ENCODE assay signal across 9 cellular contexts in the genomic region with DNA sequence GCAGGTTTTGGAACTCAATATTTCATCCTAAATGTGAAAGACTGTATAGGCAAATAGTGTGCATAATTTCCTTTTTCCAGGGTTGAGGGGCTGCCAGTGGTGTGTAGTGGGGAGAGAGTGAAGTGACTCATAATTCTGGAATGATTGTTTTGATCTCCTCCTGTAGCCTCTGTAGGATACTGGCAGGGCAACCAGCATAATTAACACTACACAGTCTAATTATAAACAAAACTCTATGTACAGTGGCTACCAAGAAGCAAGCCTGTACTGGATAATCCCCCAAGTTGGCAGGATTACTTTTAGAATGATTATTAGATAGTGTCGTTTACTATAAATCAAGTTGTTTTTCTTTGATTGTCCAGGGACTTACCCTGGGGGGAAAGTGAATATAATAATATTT. TPM values are rescaled to one million over a fixed set of nuclear protein-coding genes. Genes with fewer than 3 reads are reported as not detected.
A peak's percentile ranks its signal among the peaks of the same experiment; 100 is the strongest.
DNase-seq lines count a peak whose midpoint lies in the region; ATAC-seq and TF ChIP-seq lines count a peak whose summit lies in the region.
"Had no signal": no experiment of that assay in that cellular context is flagged by ENCODE, and none has a peak within 500 bp of the region (broad histone marks: within the 10 kb centered on the region; RNA-seq: fewer than 3 reads in every experiment).

No MANE protein-coding gene starts in this region.

- peak overlapping the region; percentile 36 for H3K4me3 Mint-ChIP-seq in activated T-helper 17 cell treated with anti-CD3 and anti-CD28 coated beads, Interleukin-2, amount 50 U/mL, for 72 hours
- H3K4me3 Mint-ChIP-seq: activated CD4-positive, alpha-beta T cell treated with anti-CD3 and anti-CD28 coated beads, Interleukin-2, amount 10 ng/mL, durations not matched to agents 24 days and 14 days had no signal

- H3K27ac Mint-ChIP-seq in activated T-helper 17 cell treated with anti-CD3 and anti-CD28 coated beads, Interleukin-2, amount 50 U/mL, for 72 hours: no peak overlapping the region
- H3K27ac Mint-ChIP-seq: activated CD4-positive, alpha-beta T cell treated with anti-CD3 and anti-CD28 coated beads, Interleukin-2, amount 10 ng/mL, durations not matched to agents 24 days and 14 days had no signal

- H3K36me3 ChIP-seq in right atrium auricular region (no peaks in the 10 kb centered on the region), thoracic aorta (no peaks in the 10 kb centered on the region)

- ATAC-seq in activated T-helper 17 cell treated with anti-CD3 and anti-CD28 coated beads, Interleukin-2, amount 50 U/mL, for 72 hours (replicated peaks): peak; percentile 48
- no peak for ATAC-seq in thoracic aorta (ENCODE audit: insufficient number of reproducible peaks, low FRiP score, low read depth)
- ATAC-seq in GM18517 (IDR thresholded peaks at IDR 0.05; ENCODE audit: unreplicated experiment): no peak
- ATAC-seq in sciatic nerve: no peak

- peaks cover 8% of the 10 kb centered on the region for H3K36me3 Mint-ChIP-seq in activated T-helper 17 cell treated with anti-CD3 and anti-CD28 coated beads, Interleukin-2, amount 50 U/mL, for 72 hours (ENCODE audit: low read depth)

- intact Hi-C loops in sciatic nerve (cut with DNase I): no loop called here

- H3K9me3 ChIP-seq in right atrium auricular region (no peaks in the 10 kb centered on the region), thoracic aorta (no peaks in the 10 kb centered on the region)

- no peaks in the 10 kb centered on the region for H3K9me3 Mint-ChIP-seq in activated T-helper 17 cell treated with anti-CD3 and anti-CD28 coated beads, Interleukin-2, amount 50 U/mL, for 72 hours
- H3K9me3 Mint-ChIP-seq: activated CD4-positive, alpha-beta T cell treated with anti-CD3 and anti-CD28 coated beads, Interleukin-2, amount 10 ng/mL, durations not matched to agents 24 days and 14 days had no signal

- TF ChIP-seq CTCF in right atrium auricular region (IDR thresholded peaks at IDR 0.05) (no peak), thoracic aorta (IDR thresholded peaks at IDR 0.05) (no peak)

- H3K4me3 ChIP-seq in right atrium auricular region (no peak overlapping the region), thoracic aorta (peak overlapping the region; percentile 29)

- no peaks in the 10 kb centered on the region for H3K27me3 ChIP-seq in right atrium auricular region
- H3K27me3 ChIP-seq in thoracic aorta (replicated peaks; ENCODE audit: insufficient read depth): no peaks in the 10 kb centered on the region

- DNase-seq in NCI-H82 (lab: John Stamatoyannopoulos, UW) (peak; percentile 52), NCI-H82 treated with DMSO at 0.1 percent for 48 hours (lab: John Stamatoyannopoulos, UW; ENCODE audit: unreplicated experiment) (no peak), right atrium auricular region (ENCODE audit: low spot score) (no peak), thoracic aorta (ENCODE audit: low spot score) (no peak), SKM-1 treated with dmso at 0.1 percent for 144 hours (lab: John Stamatoyannopoulos, UW; ENCODE audit: unreplicated experiment) (no peak), sciatic nerve (ENCODE audit: low spot score) (no peak)
- DNase-seq: activated CD4-positive, alpha-beta T cell treated with anti-CD3 and anti-CD28 coated beads, Interleukin-2, amount 10 ng/mL, durations not matched to agents 24 days and 14 days had no signal

- peaks cover 0 to 54% of the 10 kb centered on the region in 2 donors for H3K4me1 ChIP-seq in right atrium auricular region
- peaks cover 30 to 38% of the 10 kb centered on the region in 2 donors for H3K4me1 ChIP-seq in thoracic aorta (ENCODE audit: control insufficient read depth in 1 of 2, low read depth in 2 of 2)

- H3K4me1 Mint-ChIP-seq in activated T-helper 17 cell treated with anti-CD3 and anti-CD28 coated beads, Interleukin-2, amount 50 U/mL, for 72 hours: peaks cover 66% of the 10 kb centered on the region

- H3K27ac ChIP-seq in right atrium auricular region (peak overlapping the region; percentile 56 to 69), thoracic aorta (peak overlapping the region; percentile 1 to 31)

- H3K27me3 Mint-ChIP-seq in activated T-helper 17 cell treated with anti-CD3 and anti-CD28 coated beads, Interleukin-2, amount 50 U/mL, for 72 hours: no peaks in the 10 kb centered on the region
- H3K27me3 Mint-ChIP-seq: activated CD4-positive, alpha-beta T cell treated with anti-CD3 and anti-CD28 coated beads, Interleukin-2, amount 10 ng/mL, durations not matched to agents 24 days and 14 days had no signal

RNA-seq across cellular contexts. Expression of a gene that starts 32.2 kb away (rescaled TPM):
- 10 to 100 TPM; 45.0 to 52.7 TPM for total RNA-seq in activated T-helper 17 cell treated with anti-CD3 and anti-CD28 coated beads, Interleukin-2, amount 50 U/mL, for 72 hours
- total RNA-seq in right atrium auricular region: 10 to 100 TPM; 50.2 to 60.0 TPM
- 10 to 100 TPM; 55.0 to 74.6 TPM for total RNA-seq in thoracic aorta
- total RNA-seq in sciatic nerve: 43.1 TPM
